32 cellular contexts compared by ENCODE assay signal in genomic region chr10:25629333-25629732, GRCh38.
"Had no signal": no experiment of that assay in that cellular context is flagged by ENCODE, and none has a peak within 500 bp of the region (broad histone marks: within the 10 kb centered on the region; RNA-seq: fewer than 3 reads in every experiment).

No MANE protein-coding gene starts in this region.

- FAIRE-seq: astrocyte, colon had no signal

- ATAC-seq: activated naive CD4-positive, alpha-beta T cell treated with anti-CD3 and anti-CD28 coated beads, Interleukin-2, amount 50 U/mL, for 72 hours; activated naive CD8-positive, alpha-beta T cell treated with anti-CD3 and anti-CD28 coated beads, Interleukin-2, amount 50 U/mL, for 24 hours; activated T-cell treated with anti-CD3 and anti-CD28 coated beads, Interleukin-2, amount 50 U/mL, for 4 hours; activated T-cell treated with anti-CD3 and anti-CD28 coated beads, Interleukin-2, amount 50 U/mL, for 72 hours; activated T-helper 17 cell treated with anti-CD3 and anti-CD28 coated beads, Interleukin-2, amount 50 U/mL, for 72 hours; body of pancreas had no signal

- DNase-seq: activated effector memory CD4-positive, alpha-beta T cell treated with anti-CD3 and anti-CD28 coated beads, Interleukin-2, amount 50 U/mL, for 16 hours; activated effector memory CD4-positive, alpha-beta T cell treated with Interleukin-2 at 50 U/mL for 16 hours; activated gamma-delta T cell; activated gamma-delta T cell treated with Interleukin-2 at 50 U/mL for 16 hours; activated naive CD4-positive, alpha-beta T cell; activated naive CD4-positive, alpha-beta T cell treated with anti-CD3 and anti-CD28 coated beads for 36 hours; activated naive CD4-positive, alpha-beta T cell treated with anti-CD3 and anti-CD28 coated beads, Interleukin-2, amount 10 ng/mL, durations not matched to agents 7 days and 5 days; activated naive CD4-positive, alpha-beta T cell treated with anti-CD3 and anti-CD28 coated beads, Interleukin-2, amount 50 U/mL, for 16 hours; activated naive CD4-positive, alpha-beta T cell treated with Interleukin-2 at 50 U/mL for 16 hours; activated naive CD8-positive, alpha-beta T cell treated with anti-CD3 and anti-CD28 coated beads for 36 hours; activated naive CD8-positive, alpha-beta T cell treated with anti-CD3 and anti-CD28 coated beads, Interleukin-2, amount 10 ng/mL, durations not matched to agents 7 days and 5 days; activated naive CD8-positive, alpha-beta T cell treated with anti-CD3 and anti-CD28 coated beads, Interleukin-2, amount 50 U/mL, for 24 hours; activated T-cell treated with anti-CD3 and anti-CD28 coated beads, Interleukin-2, amount 50 U/mL, for 24 hours; activated T-cell treated with anti-CD3 and anti-CD28 coated beads, Interleukin-2, amount 50 U/mL, for 4 hours; activated T-cell treated with anti-CD3 and anti-CD28 coated beads, Interleukin-2, amount 50 U/mL, for 48 hours; activated T-cell treated with anti-CD3 and anti-CD28 coated beads, Interleukin-2, amount 50 U/mL, for 72 hours; amniotic stem cell; amygdala; anterior cingulate cortex; aorta; body of pancreas; brain microvascular endothelial cell; caudate nucleus; central memory CD4-positive, alpha-beta T cell; cerebellar nuclear complex had no signal

- H3K27me3 ChIP-seq: ascending aorta, body of pancreas, brain microvascular endothelial cell, breast epithelium, cardiac muscle cell had no signal

- H3K4me3 ChIP-seq: ascending aorta, body of pancreas, breast epithelium, cardiac muscle cell had no signal

- H3K4me1 ChIP-seq: ascending aorta, body of pancreas, breast epithelium had no signal

- H3K36me3 ChIP-seq: ascending aorta, brain microvascular endothelial cell, breast epithelium, cardiac muscle cell had no signal

- H3K9me3 ChIP-seq: ascending aorta, body of pancreas had no signal

- H3K27ac ChIP-seq: ascending aorta, body of pancreas, brain microvascular endothelial cell, breast epithelium, cardiac muscle cell had no signal
